ENCODE assay signal across 8 cellular contexts in the genomic region with DNA sequence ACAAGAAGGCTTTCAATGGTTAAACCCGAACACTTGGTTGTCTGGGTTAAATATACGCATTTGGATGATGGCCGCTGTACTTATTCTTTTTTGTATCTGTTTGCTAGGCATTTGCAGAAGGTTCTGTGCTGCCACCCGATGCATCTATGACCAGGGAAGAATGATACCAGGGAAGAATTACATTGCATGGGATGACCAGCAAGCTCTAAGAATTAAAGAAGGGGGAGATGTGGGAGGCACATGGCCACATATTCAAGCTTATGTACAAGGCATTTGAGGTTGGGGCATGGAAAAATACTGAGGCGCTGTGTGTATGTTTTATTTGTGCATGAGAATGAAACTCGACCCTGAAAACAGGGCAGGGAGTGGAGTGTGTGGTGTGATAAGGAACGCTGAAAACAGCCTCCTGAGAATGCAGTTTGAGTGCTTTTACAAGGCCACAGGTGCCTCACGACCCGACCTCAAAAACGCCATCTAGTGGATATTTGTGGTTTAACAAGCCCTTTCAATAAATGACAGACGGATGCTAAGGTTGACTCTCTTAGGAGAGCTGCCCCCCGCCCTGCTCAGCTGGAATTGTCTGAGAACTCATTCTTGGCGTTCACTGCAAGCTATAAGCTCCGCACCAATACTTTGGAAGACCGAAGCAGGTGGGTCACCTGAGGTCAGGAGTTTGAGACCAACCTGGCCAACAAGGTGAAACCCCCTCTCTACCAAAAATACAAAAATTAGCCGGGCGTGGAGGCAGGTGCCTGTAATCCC. TPM values are rescaled to one million over a fixed set of nuclear protein-coding genes. Genes with fewer than 3 reads are reported as not detected.
DNase-seq lines count a peak whose midpoint lies in the region; ATAC-seq, FAIRE-seq and TF ChIP-seq lines count a peak whose summit lies in the region.
"Not testable (repeated sequence)": the region's sequence is repeated elsewhere in the genome, so short reads cannot be mapped to it uniquely, and the experiment has no call there.

No MANE protein-coding gene starts in this region.

- DNase-seq in GM19239 (ENCODE audit: insufficient read length, low spot score); retinal pigment epithelial cell (ENCODE audit: low read depth): not testable (repeated sequence)
- DNase-seq in NCI-H2227 treated with DMSO at 0.1 percent for 48 hours (lab: John Stamatoyannopoulos, UW) (peak; percentile 76), body of pancreas (peak; percentile 38 to 63 (median 52)), hepatocyte (ENCODE audit: low spot score) (peak; percentile 76)
- peak; percentile 31 for DNase-seq in T-helper 2 cell treated with Interferon-gamma antibody and Interleukin-4, amounts not matched to agents 5 μg/mL and 100 μg/mL, for 36 hours (ENCODE audit: low spot score)

- H4K20me1 ChIP-seq in hepatocyte (ENCODE audit: insufficient read depth, poor library complexity, severe bottlenecking) = not testable (repeated sequence)

- 21% methylated on average over 15 to 17 of the region's 17 CpGs for WGBS in body of pancreas, 2 donors
- WGBS in hepatocyte (ENCODE audit: low lambda C conversion rate, missing lambda C conversion rate) = 31% methylated on average over 17 of the region's 17 CpGs

- not testable (repeated sequence) for TF ChIP-seq POLR2A in body of pancreas (IDR thresholded peaks at IDR 0.05)

- H3K4me3 Mint-ChIP-seq in T-helper 2 cell treated with Interferon-gamma antibody and Interleukin-4, amounts not matched to agents 5 μg/mL and 100 μg/mL, for 36 hours = not testable (repeated sequence)

- H3K9me2 ChIP-seq in hepatocyte (replicated peaks; ENCODE audit: insufficient read depth) = not testable (repeated sequence)

- H3K4me3 ChIP-seq in body of pancreas; hepatocyte; retinal pigment epithelial cell (ENCODE audit: low read length): not testable (repeated sequence)

- TF ChIP-seq CTCF in C4-2B (conservative IDR thresholded peaks at IDR 0.05) (peak; percentile 92), body of pancreas (IDR thresholded peaks at IDR 0.05) (peak; percentile 54 to 82 (median 74)), hepatocyte (IDR thresholded peaks at IDR 0.05; ENCODE audit: poor library complexity) (peak; percentile 54), retinal pigment epithelial cell (conservative IDR thresholded peaks at IDR 0.05; ENCODE audit: low read depth, low read length) (peak; percentile 50)

- intact Hi-C loops in body of pancreas (cut with DNase I) = not testable (repeated sequence)

- H3K4me1 Mint-ChIP-seq in T-helper 2 cell treated with Interferon-gamma antibody and Interleukin-4, amounts not matched to agents 5 μg/mL and 100 μg/mL, for 36 hours (ENCODE audit: low read depth) = not testable (repeated sequence)

- not testable (repeated sequence) for H3K36me3 Mint-ChIP-seq in T-helper 2 cell treated with Interferon-gamma antibody and Interleukin-4, amounts not matched to agents 5 μg/mL and 100 μg/mL, for 36 hours (ENCODE audit: low read depth)

- H3K4me1 ChIP-seq in body of pancreas; hepatocyte (ENCODE audit: insufficient read depth): not testable (repeated sequence)

- not testable (repeated sequence) for H3K27me3 Mint-ChIP-seq in T-helper 2 cell treated with Interferon-gamma antibody and Interleukin-4, amounts not matched to agents 5 μg/mL and 100 μg/mL, for 36 hours (ENCODE audit: low read depth)

- not testable (repeated sequence) for H3K27ac Mint-ChIP-seq in T-helper 2 cell treated with Interferon-gamma antibody and Interleukin-4, amounts not matched to agents 5 μg/mL and 100 μg/mL, for 36 hours

- not testable (repeated sequence) for H3K27ac ChIP-seq in C4-2B
- peak overlapping the region; percentile 25 to 51 (median 39) for H3K27ac ChIP-seq in body of pancreas
- peak overlapping the region; percentile 84 for H3K27ac ChIP-seq in hepatocyte

- peak; percentile 68 for ATAC-seq in HG03442 (IDR thresholded peaks at IDR 0.05; ENCODE audit: unreplicated experiment)
- peak; percentile 91 for ATAC-seq in body of pancreas

- H3K79me2 ChIP-seq in hepatocyte = not testable (repeated sequence)

- not testable (repeated sequence) for H3K36me3 ChIP-seq in body of pancreas (replicated peaks in 1 of 2; ENCODE audit: insufficient read depth in 1 of 2, low read depth in 2 of 2); hepatocyte (replicated peaks; ENCODE audit: insufficient read depth, low read depth)

- peak overlapping the region; percentile 8 for H2AFZ ChIP-seq in hepatocyte

- peak overlapping the region; percentile 66 for H3K4me2 ChIP-seq in hepatocyte

- H3K9me3 ChIP-seq in body of pancreas; hepatocyte (ENCODE audit: low read depth): not testable (repeated sequence)

- not testable (repeated sequence) for H3K27me3 ChIP-seq in body of pancreas, hepatocyte

- peaks cover 19% of the 10 kb centered on the region for H3K9me3 Mint-ChIP-seq in T-helper 2 cell treated with Interferon-gamma antibody and Interleukin-4, amounts not matched to agents 5 μg/mL and 100 μg/mL, for 36 hours

- FAIRE-seq in GM19239 (lab: Jason Lieb, UNC) = peak; percentile 98

RNA-seq across cellular contexts. Expression of a gene that starts 10.8 kb away (rescaled TPM):
- total RNA-seq in body of pancreas = 1 to 10 TPM; 4.6 to 6.7 TPM
- 34.8 and 35.2 TPM in 2 replicates for total RNA-seq in hepatocyte
- polyA plus RNA-seq in hepatocyte = 18.0 and 29.3 TPM in 2 replicates

RNA-seq across cellular contexts. Expression of a gene that starts 22.9 kb away (rescaled TPM):
- total RNA-seq in body of pancreas (10 to 100 TPM; 10.9 to 14.8 TPM), hepatocyte (10.7 and 442 TPM in 2 replicates)
- polyA plus RNA-seq in hepatocyte = 4.9 and 7.5 TPM in 2 replicates
